1 cellular context compared by ENCODE assay signal in genomic region chr6:120211955-120212792, GRCh38.
TF ChIP-seq lines count a peak whose summit lies in the region.

No MANE protein-coding gene starts in this region.

TF ChIP-seq in HepG2, 621 proteins besides CTCF, POLR2A, EP300 and RAD21 (continued from another document and continues in another):
- TF ChIP-seq ZBTB40 (IDR thresholded peaks at IDR 0.05) (no peak), ZBTB40 (CRISPR knock-in tag; IDR thresholded peaks at IDR 0.05) (no peak), ZNF790 (CRISPR knock-in tag; IDR thresholded peaks at IDR 0.05; ENCODE audit: borderline replicate concordance) (no peak), CREB3 (CRISPR knock-in tag; IDR thresholded peaks at IDR 0.05) (no peak), RARA (CRISPR knock-in tag; IDR thresholded peaks at IDR 0.05) (peak; percentile 46; the same call in 1 of the 2 replicates), ZBTB25 (CRISPR knock-in tag; IDR thresholded peaks at IDR 0.05) (no peak), ZNF20 (CRISPR knock-in tag; IDR thresholded peaks at IDR 0.05) (no peak), HNF4G (IDR thresholded peaks at IDR 0.05; ENCODE audit: borderline replicate concordance, low read depth, low read length) (peak; percentile 61; the same call in 1 of the 2 replicates), HNF4G (CRISPR knock-in tag; IDR thresholded peaks at IDR 0.05; ENCODE audit: borderline replicate concordance, low read depth) (no peak), ZFP62 (CRISPR knock-in tag; IDR thresholded peaks at IDR 0.05) (no peak), PRDM4 (CRISPR knock-in tag; IDR thresholded peaks at IDR 0.05; ENCODE audit: borderline replicate concordance) (no peak), PATZ1 (CRISPR knock-in tag; IDR thresholded peaks at IDR 0.05) (no peak), THRA (CRISPR knock-in tag; IDR thresholded peaks at IDR 0.05; ENCODE audit: borderline replicate concordance) (no peak), SP5 (CRISPR knock-in tag; IDR thresholded peaks at IDR 0.05; ENCODE audit: borderline replicate concordance, low read depth) (no peak), ZNF317 (CRISPR knock-in tag; IDR thresholded peaks at IDR 0.05) (0 out of 2 replicates have a peak, but pooled peaks have one; percentile 47), ZNF704 (CRISPR knock-in tag; IDR thresholded peaks at IDR 0.05; ENCODE audit: borderline replicate concordance) (no peak), HMG20A (CRISPR knock-in tag; IDR thresholded peaks at IDR 0.05; ENCODE audit: borderline replicate concordance) (peak; percentile 34; the same call in 1 of the 2 replicates), ZNF121 (CRISPR knock-in tag; IDR thresholded peaks at IDR 0.05) (no peak), CSRNP2 (CRISPR knock-in tag; conservative IDR thresholded peaks at IDR 0.05; ENCODE audit: low read depth) (no peak), TRIM24 (CRISPR knock-in tag; IDR thresholded peaks at IDR 0.05) (0 out of 2 replicates have a peak, but pooled peaks have one; percentile 29), ZNF780A (CRISPR knock-in tag; IDR thresholded peaks at IDR 0.05) (no peak), ZNF143 (CRISPR knock-in tag; IDR thresholded peaks at IDR 0.05) (no peak), MBNL3 (CRISPR knock-in tag; conservative IDR thresholded peaks at IDR 0.05) (no peak), RCOR2 (CRISPR knock-in tag; IDR thresholded peaks at IDR 0.05) (no peak), TMF1 (CRISPR knock-in tag; IDR thresholded peaks at IDR 0.05; ENCODE audit: low read depth) (no peak), PTBP1 (IDR thresholded peaks at IDR 0.05; ENCODE audit: low read depth, low read length, poor library complexity, severe bottlenecking) (no peak), HHEX (CRISPR knock-in tag; IDR thresholded peaks at IDR 0.05) (peak; percentile 85), ZNF260 (CRISPR knock-in tag; IDR thresholded peaks at IDR 0.05; ENCODE audit: borderline replicate concordance, low read depth) (no peak), REPIN1 (CRISPR knock-in tag; IDR thresholded peaks at IDR 0.05; ENCODE audit: borderline replicate concordance, low read depth) (no peak), HOXA3 (CRISPR knock-in tag; IDR thresholded peaks at IDR 0.05) (no peak), ZNF768 (CRISPR knock-in tag; IDR thresholded peaks at IDR 0.05) (no peak), CEBPG (CRISPR knock-in tag; IDR thresholded peaks at IDR 0.05) (peak; percentile 92), ZNF12 (CRISPR knock-in tag; IDR thresholded peaks at IDR 0.05) (no peak), ZNF230 (CRISPR knock-in tag; IDR thresholded peaks at IDR 0.05) (no peak), ZNF614 (CRISPR knock-in tag; IDR thresholded peaks at IDR 0.05; ENCODE audit: borderline replicate concordance) (no peak), ZNF616 (CRISPR knock-in tag; IDR thresholded peaks at IDR 0.05; ENCODE audit: low read depth) (no peak), HOMEZ (CRISPR knock-in tag; IDR thresholded peaks at IDR 0.05; ENCODE audit: low read depth) (peak; percentile 62; the same call in 1 of the 2 replicates)
